ENCODE assay signal across 8 cellular contexts in the genomic region with DNA sequence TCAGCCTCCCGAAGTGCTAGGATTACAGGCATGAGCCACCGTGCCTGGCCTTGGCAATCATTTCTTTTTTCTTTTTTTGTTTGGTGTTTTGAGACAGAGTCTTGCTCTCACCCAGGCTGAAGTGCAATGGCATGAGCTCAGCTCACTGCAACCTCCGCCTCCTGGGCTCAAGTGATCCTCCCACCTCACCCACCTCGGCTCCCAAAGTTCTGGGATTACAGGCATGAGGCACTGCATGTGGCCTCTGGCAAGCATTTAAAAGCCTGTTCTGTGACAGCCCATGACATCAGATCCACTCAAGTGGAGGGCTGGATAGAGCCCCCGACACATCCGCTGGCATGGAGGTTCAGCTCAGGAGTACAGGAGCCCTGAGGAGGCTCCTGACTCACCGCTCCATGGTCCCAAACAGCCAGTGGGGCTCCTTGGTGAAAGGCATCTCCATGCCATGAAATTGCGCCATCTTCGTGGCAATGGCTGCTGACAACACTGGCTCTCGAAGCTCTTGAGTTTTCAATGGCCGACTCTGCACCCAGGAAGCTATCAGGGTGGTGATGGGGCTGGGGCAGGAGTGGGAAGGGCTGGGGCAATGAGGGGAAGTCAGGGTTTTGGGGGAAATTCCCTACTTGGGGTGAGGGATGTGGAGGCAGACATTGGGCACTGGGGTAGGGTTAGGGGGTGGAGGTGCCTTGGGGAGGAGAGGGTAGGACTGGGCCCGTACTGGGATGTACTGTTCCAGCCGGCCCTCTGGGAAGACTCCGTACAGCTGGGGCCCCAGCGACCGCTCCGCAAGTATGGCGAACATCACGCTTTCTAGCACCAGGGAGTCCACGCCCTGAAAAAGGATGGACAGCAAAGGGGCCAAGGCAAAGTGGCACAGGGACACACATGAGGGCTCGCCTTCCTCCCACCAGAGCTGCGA. TPM values are rescaled to one million over a fixed set of nuclear protein-coding genes. Genes with fewer than 3 reads are reported as not detected.
DNase-seq lines count a peak whose midpoint lies in the region; ATAC-seq, FAIRE-seq and TF ChIP-seq lines count a peak whose summit lies in the region.

No MANE protein-coding gene starts in this region.

- H3K4me1 ChIP-seq in Caco-2 (peaks cover 23% of the 10 kb centered on the region), Peyer's patch (peaks cover 0 to 33% (median 3%) of the 10 kb centered on the region in 4 donors), pancreas (peaks cover 0 to 10% (median 0%) of the 10 kb centered on the region in 3 donors)

- WGBS in pancreas, 2 donors, result 86 to 93% methylated on average over 22 of the region's 22 CpGs

- CTCF ChIA-PET in Caco-2 (lab: Charles Lee), result interaction anchor here (2.2 kb wide), 1 partner anchor 18 kb away, joined by 8 read pairs; a partner anchor contains a TSS
- CTCF ChIA-PET in GM10248 (lab: Yijun Ruan, JAX), result interaction anchor here (1.3 to 2.4 kb wide), 3 partner anchors 18 to 79 kb away, joined by 3 to 17 read pairs (median 4); a partner anchor contains a TSS

- TF ChIP-seq CTCF in Caco-2 (IDR thresholded peaks at IDR 0.05; ENCODE audit: insufficient read depth in 1 of 2, low read depth in 1 of 2, low read length in 1 of 2, severe bottlenecking in 1 of 2, unreplicated experiment in 1 of 2) (no peak), Peyer's patch (IDR thresholded peaks at IDR 0.05) (no peak), epithelial cell of proximal tubule (conservative IDR thresholded peaks at IDR 0.05; ENCODE audit: low read depth, low read length) (no peak), pancreas (IDR thresholded peaks at IDR 0.05) (no peak), GM10248 (IDR thresholded peaks at IDR 0.05; ENCODE audit: control extremely low read depth, extremely low read depth, low read depth, missing control alignments) (no peak)

- POLR2A ChIA-PET in Caco-2 (lab: Charles Lee) (no interaction called here), GM10248 (lab: Yijun Ruan, JAX) (no interaction called here)

- H3K36me3 ChIP-seq in Caco-2 (ENCODE audit: control insufficient read depth, insufficient read depth, low read length) (peaks cover 1% of the 10 kb centered on the region; the same call in 1 of the 2 replicates), Peyer's patch (no peaks in the 10 kb centered on the region), pancreas (no peaks in the 10 kb centered on the region)

- H3K4me1 Mint-ChIP-seq in Caco-2 (ENCODE audit: low read depth, unreplicated experiment), result no peaks in the 10 kb centered on the region

- peak overlapping the region; percentile 97 for H3K27ac Mint-ChIP-seq in Caco-2 (ENCODE audit: unreplicated experiment)

- peak overlapping the region; percentile 78 for H3K4me3 Mint-ChIP-seq in Caco-2 (ENCODE audit: unreplicated experiment)

- H3K36me3 Mint-ChIP-seq in Caco-2 (ENCODE audit: insufficient read depth, unreplicated experiment), result peaks cover 4% of the 10 kb centered on the region

- TF ChIP-seq POLR2A in Peyer's patch (IDR thresholded peaks at IDR 0.05), result no peak

- intact Hi-C loops in Caco-2 (cut with micrococcal nuclease; ENCODE audit: unreplicated experiment) (loop anchor here (5.0 kb wide), 1 partner anchor 54 kb away; a partner anchor contains a TSS), pancreas (cut with DNase I) (no loop called here)

- no peak for ATAC-seq in pancreas

- FAIRE-seq in pancreas (lab: Jason Lieb, UNC), result no peak

- H3K9me3 Mint-ChIP-seq in Caco-2 (ENCODE audit: unreplicated experiment), result no peaks in the 10 kb centered on the region

- peak overlapping the region; percentile 58 for H3K4me3 ChIP-seq in Caco-2 (ENCODE audit: low read depth, low read length)
- peak overlapping the region; percentile 82 to 93 (median 88) for H3K4me3 ChIP-seq in Peyer's patch
- H3K4me3 ChIP-seq in epithelial cell of proximal tubule (ENCODE audit: low read depth, low read length), result peak overlapping the region; percentile 86
- H3K4me3 ChIP-seq in pancreas, result peak overlapping the region; percentile 70 to 91 (median 88)

- H3K9me3 ChIP-seq in Caco-2, result no peaks in the 10 kb centered on the region
- H3K9me3 ChIP-seq in Peyer's patch, result no peaks in the 10 kb centered on the region
- H3K9me3 ChIP-seq in pancreas, result no peaks in the 10 kb centered on the region

- DNase-seq in Caco-2 (peak in 1 of 2 experiments; percentile 29), Peyer's patch (no peak), epithelial cell of proximal tubule (ENCODE audit: low read depth) (no peak), pancreas (peak in 2 of 6 donors; percentile 49 to 59), NCI-H526 treated with DMSO at 0.1 percent for 48 hours (lab: John Stamatoyannopoulos, UW) (no peak), GM10248 (ENCODE audit: extremely low spot score) (no peak), DMS153 treated with DMSO at 0.1 percent for 48 hours (lab: John Stamatoyannopoulos, UW; ENCODE audit: unreplicated experiment) (no peak), COR-L47 (lab: John Stamatoyannopoulos, UW) (no peak)

- H3K27me3 ChIP-seq in Caco-2 (replicated peaks; ENCODE audit: control insufficient read depth, insufficient read depth, low read length), result no peaks in the 10 kb centered on the region
- no peaks in the 10 kb centered on the region for H3K27me3 ChIP-seq in Peyer's patch
- H3K27me3 ChIP-seq in pancreas, result no peaks in the 10 kb centered on the region

- H3K27me3 Mint-ChIP-seq in Caco-2 (ENCODE audit: insufficient read depth, unreplicated experiment), result no peaks in the 10 kb centered on the region

- peak overlapping the region; percentile 98 to 100 (median 99) for H3K27ac ChIP-seq in Peyer's patch
- H3K27ac ChIP-seq in pancreas, result no peak overlapping the region

- no TSS peak for BruUV-seq in Caco-2 (replicated peaks; lab: Mats Ljungman, UMichigan)

RNA-seq across cellular contexts. Expression of a gene that starts 1.4 kb away (rescaled TPM):
- total RNA-seq in Caco-2 (2022), result 43.3 and 45.4 TPM in 2 replicates
- 100 to 1,000 TPM; 111 to 278 (median 156) TPM for total RNA-seq in Peyer's patch
- 29.5 and 50.4 TPM in 2 replicates for total RNA-seq in epithelial cell of proximal tubule
- 10 to 100 TPM; 20.4 to 55.5 (median 28.3) TPM for total RNA-seq in pancreas
- polyA plus RNA-seq in pancreas, result 100 to 1,000 TPM; 236 to 283 TPM

RNA-seq across cellular contexts. Expression of a gene that starts 3.1 kb away (rescaled TPM):
- total RNA-seq in Caco-2 (2022) (19.8 and 24.6 TPM in 2 replicates), Peyer's patch (100 to 1,000 TPM in 1 of 4 donors, 10 to 100 TPM in 3; 51.2 to 133 (median 56.5) TPM), epithelial cell of proximal tubule (1.2 and 4.0 TPM in 2 replicates), pancreas (10 to 100 TPM in 3 of 6 donors, 1 to 10 TPM in 3; 7.2 to 26.8 (median 10.1) TPM)
- polyA plus RNA-seq in pancreas, result 10 to 100 TPM; 59.7 to 87.0 TPM

RNA-seq across cellular contexts. Expression of a gene that starts 18.6 kb away (rescaled TPM):
- not detected in 2 replicates for total RNA-seq in Caco-2 (2022)
- total RNA-seq in Peyer's patch, result not detected
- 1.0 TPM in 1 of 2 replicates, not detected in the other for total RNA-seq in epithelial cell of proximal tubule
- total RNA-seq in pancreas, result under 1 TPM in 1 of 6 donors, not detected in 5; 0.63 TPM
- polyA plus RNA-seq in pancreas, result under 1 TPM; 0.45 to 0.80 TPM

RNA-seq across cellular contexts. Expression of a gene that starts 19.3 kb away (rescaled TPM):
- total RNA-seq in Caco-2 (2022) (3.2 and 3.9 TPM in 2 replicates), Peyer's patch (1 to 10 TPM in 1 of 4 donors, under 1 TPM in 2, not detected in 1; 0.66 to 1.2 (median 0.83) TPM), epithelial cell of proximal tubule (0.23 and 0.43 TPM in 2 replicates), pancreas (1 to 10 TPM; 1.4 to 3.0 (median 2.3) TPM)
- 10 to 100 TPM in 1 of 2 donors, 1 to 10 TPM in 1; 3.3 to 10.0 TPM for polyA plus RNA-seq in pancreas

RNA-seq across cellular contexts. Expression of a gene that starts 35.6 kb away (rescaled TPM):
- total RNA-seq in Caco-2 (2022), result 1.1 and 2.0 TPM in 2 replicates
- 1 to 10 TPM in 1 of 4 donors, not detected in 3; 1.1 TPM for total RNA-seq in Peyer's patch
- total RNA-seq in epithelial cell of proximal tubule, result 0.07 TPM in 1 of 2 replicates, not detected in the other
- total RNA-seq in pancreas, result 1 to 10 TPM in 1 of 6 donors, under 1 TPM in 5; 0.03 to 2.1 (median 0.12) TPM
- under 1 TPM in 1 of 2 donors, not detected in 1; 0.15 TPM for polyA plus RNA-seq in pancreas

Comparison
In these comparisons a context has a peak if more than half of its experiments do, and no peak if none do; other contexts are left out.
1. H3K27ac ChIP-seq: peak in Peyer's patch (4 of 4); none in pancreas (0 of 4).
2. Peak in every context shown above with its lines, with median percentiles within 50 percentile points of each other: H3K4me3 ChIP-seq.